8 cellular contexts compared by ENCODE assay signal in the genomic region with DNA sequence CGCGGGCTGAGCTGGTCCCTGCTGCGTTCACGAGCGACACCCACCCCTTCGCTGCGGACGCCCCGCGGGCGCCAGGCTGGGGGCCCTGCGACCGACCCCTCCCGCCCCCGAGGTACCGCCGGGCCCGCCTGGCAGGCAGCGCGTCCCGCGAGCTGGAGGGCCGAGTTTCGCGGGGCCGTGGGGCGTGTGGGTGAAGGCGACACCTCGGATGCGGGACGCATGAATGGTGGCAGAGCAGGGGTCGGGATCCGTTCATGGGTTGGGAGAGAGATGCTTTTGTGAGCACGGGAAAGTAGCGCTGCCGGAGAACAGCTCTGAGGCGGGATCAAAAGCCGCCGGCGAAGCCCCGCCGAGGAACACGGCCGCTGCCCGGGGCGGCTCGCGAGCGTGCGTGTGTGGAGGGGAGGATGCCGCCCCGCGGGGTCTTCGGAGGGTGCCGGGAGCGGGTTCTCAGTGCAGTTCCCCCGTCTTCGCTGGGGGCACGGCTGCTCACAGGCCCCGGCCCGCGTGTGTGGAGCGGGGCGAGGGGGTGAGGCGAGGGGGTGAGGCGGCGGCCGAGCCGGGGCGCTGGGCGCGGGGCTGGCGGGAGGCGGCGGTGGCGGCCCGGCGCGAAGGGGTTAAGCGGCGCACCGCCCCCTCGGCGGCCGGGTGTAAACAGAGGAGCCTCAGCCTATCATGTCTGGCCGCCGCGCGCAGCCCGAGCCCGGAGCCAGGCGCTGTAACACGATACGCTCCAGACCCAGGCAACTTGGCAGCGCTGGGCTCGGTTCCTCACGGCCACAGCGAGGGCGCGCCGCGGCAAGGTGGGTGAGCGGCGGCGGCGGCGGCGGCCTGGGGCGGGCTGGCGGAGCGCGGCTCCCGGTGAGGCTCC.
DNase-seq lines count a peak whose midpoint lies in the region; FAIRE-seq and TF ChIP-seq lines count a peak whose summit lies in the region.

No MANE protein-coding gene starts in this region.

- H3K36me3 ChIP-seq in H7 (replicated peaks; ENCODE audit: control insufficient read depth, insufficient read depth, low read length) (no peaks in the 10 kb centered on the region), MG63 (no peaks in the 10 kb centered on the region), bronchial epithelial cell (ENCODE audit: control insufficient read depth, insufficient read depth, low read length) (no peaks in the 10 kb centered on the region), sigmoid colon (no peaks in the 10 kb centered on the region)

- H3K27me3 ChIP-seq in H7 (ENCODE audit: control insufficient read depth, insufficient read depth, low read length) (peaks cover 2% of the 10 kb centered on the region; the same call in 1 of the 2 replicates), MG63 (peaks cover 32% of the 10 kb centered on the region), bronchial epithelial cell (ENCODE audit: control insufficient read depth, insufficient read depth, low read length) (peaks cover 13% of the 10 kb centered on the region), sigmoid colon (peaks cover 0 to 13% (median 0%) of the 10 kb centered on the region in 3 donors)

- H3K9me3 Mint-ChIP-seq in T-helper 2 cell treated with Interferon-gamma antibody and Interleukin-4, amounts not matched to agents 5 μg/mL and 100 μg/mL, for 36 hours: no peaks in the 10 kb centered on the region

- TF ChIP-seq CTCF in bronchial epithelial cell (IDR thresholded peaks at IDR 0.05; ENCODE audit: insufficient read depth, low read length, severe bottlenecking): no peak
- no peak for TF ChIP-seq CTCF in sigmoid colon (IDR thresholded peaks at IDR 0.05)

- H3K4me3 ChIP-seq in H7 (ENCODE audit: insufficient read depth, low read depth, low read length): peak overlapping the region; percentile 76
- peak overlapping the region; percentile 36 for H3K4me3 ChIP-seq in MG63
- peak overlapping the region; percentile 27 for H3K4me3 ChIP-seq in bronchial epithelial cell (ENCODE audit: low read depth, low read length)
- H3K4me3 ChIP-seq in iPS-18c (ENCODE audit: insufficient read depth, low read depth, low read length): peak overlapping the region; percentile 67
- H3K4me3 ChIP-seq in sigmoid colon: peak overlapping the region; percentile 65 to 88 (median 76)

- FAIRE-seq in bronchial epithelial cell (lab: Jason Lieb, UNC): no peak

- peaks cover 3% of the 10 kb centered on the region for H3K4me1 Mint-ChIP-seq in T-helper 2 cell treated with Interferon-gamma antibody and Interleukin-4, amounts not matched to agents 5 μg/mL and 100 μg/mL, for 36 hours (ENCODE audit: low read depth)

- peak overlapping the region; percentile 50 for H3K4me3 Mint-ChIP-seq in T-helper 2 cell treated with Interferon-gamma antibody and Interleukin-4, amounts not matched to agents 5 μg/mL and 100 μg/mL, for 36 hours

- peaks cover 0 to 36% (median 21%) of the 10 kb centered on the region in 4 donors for H3K4me1 ChIP-seq in sigmoid colon

- H3K27ac ChIP-seq in sigmoid colon: peak overlapping the region; percentile 78 to 92 (median 88)

- H3K27ac Mint-ChIP-seq in T-helper 2 cell treated with Interferon-gamma antibody and Interleukin-4, amounts not matched to agents 5 μg/mL and 100 μg/mL, for 36 hours: no peak overlapping the region

- H3K9me3 ChIP-seq in MG63 (no peaks in the 10 kb centered on the region), iPS-18c (ENCODE audit: control insufficient read depth, insufficient read depth, low read length) (no peaks in the 10 kb centered on the region), sigmoid colon (no peaks in the 10 kb centered on the region)

- 1 to 2% methylated on average over 113 of the region's 113 CpGs for WGBS in sigmoid colon, 2 donors

- peaks cover 61% of the 10 kb centered on the region for H3K27me3 Mint-ChIP-seq in T-helper 2 cell treated with Interferon-gamma antibody and Interleukin-4, amounts not matched to agents 5 μg/mL and 100 μg/mL, for 36 hours (ENCODE audit: low read depth)

- no peaks in the 10 kb centered on the region for H3K36me3 Mint-ChIP-seq in T-helper 2 cell treated with Interferon-gamma antibody and Interleukin-4, amounts not matched to agents 5 μg/mL and 100 μg/mL, for 36 hours (ENCODE audit: low read depth)

- peak in 1 of 4 donors; percentile 14 for TF ChIP-seq EP300 in sigmoid colon (IDR thresholded peaks at IDR 0.05)

- DNase-seq in ELF-1 (ENCODE audit: low read depth, low spot score) (peak; percentile 94), H7 (peak; percentile 96), MG63 (peak; percentile 79), bronchial epithelial cell (ENCODE audit: low read depth) (peak; percentile 57), sigmoid colon (peak; percentile 98), OCI-M2 (lab: John Stamatoyannopoulos, UW; ENCODE audit: unreplicated experiment) (no peak)
- peak; percentile 27 for DNase-seq in T-helper 2 cell treated with Interferon-gamma antibody and Interleukin-4, amounts not matched to agents 5 μg/mL and 100 μg/mL, for 36 hours (ENCODE audit: low spot score)

- TF ChIP-seq POLR2A in sigmoid colon (IDR thresholded peaks at IDR 0.05): no peak

- intact Hi-C loops in sigmoid colon (cut with DNase I): loop anchor here (2.0 to 5.0 kb wide), 2 partner anchors 121 to 304 kb away; no protein-coding TSS in a partner anchor
